Comparison of ENCODE assay signal across 1 cellular context in the genomic region with DNA sequence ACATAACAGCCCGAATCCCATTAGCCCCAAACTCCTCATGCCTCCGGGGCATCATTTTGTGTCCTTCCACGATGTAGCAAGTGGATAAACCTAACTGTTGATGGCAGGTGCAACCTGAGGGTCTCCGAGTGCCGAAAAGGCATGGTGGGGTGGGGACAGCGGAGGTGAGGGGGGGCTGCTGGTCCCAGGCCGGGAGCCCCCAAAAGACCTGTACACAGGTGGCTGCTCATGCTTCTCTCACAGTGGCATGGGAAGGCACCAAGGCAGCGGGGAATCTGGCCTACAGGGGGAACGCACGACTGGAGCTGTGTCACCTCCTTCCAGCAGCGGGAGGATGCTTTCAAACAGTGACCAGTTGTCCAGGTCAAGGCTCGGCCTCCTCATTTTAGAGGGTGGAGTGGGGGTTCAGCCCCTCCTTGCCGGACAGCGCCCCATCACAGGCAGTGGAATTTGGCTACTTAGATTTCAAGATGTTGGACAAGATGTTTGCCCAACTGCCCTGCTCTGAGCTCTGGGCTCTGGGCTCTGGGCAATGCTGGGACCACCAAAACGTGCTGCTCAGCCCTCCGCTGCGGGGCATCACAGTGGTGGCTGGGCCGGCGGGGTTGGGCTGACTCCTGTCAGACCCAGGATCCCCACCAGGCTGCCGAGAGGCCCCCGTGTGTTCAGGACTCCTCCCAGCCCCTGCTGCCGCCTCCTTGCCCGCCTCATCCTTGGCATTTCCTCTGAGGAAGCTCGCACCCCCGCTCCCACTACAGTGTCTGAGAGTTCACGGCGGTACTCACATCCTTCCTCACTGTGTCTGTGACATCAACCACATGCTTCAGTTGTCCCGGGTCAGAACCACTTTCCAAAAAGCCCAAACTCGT.
TF ChIP-seq lines count a peak whose summit lies in the region.

No MANE protein-coding gene starts in this region.

TF ChIP-seq in IMR-90, 13 proteins besides CTCF, POLR2A, EP300 and RAD21:
- TF ChIP-seq MXI1 (IDR thresholded peaks at IDR 0.05; ENCODE audit: borderline replicate concordance, low read depth, low read length) (no peak), SMC3 (IDR thresholded peaks at IDR 0.05; ENCODE audit: low read depth, low read length) (no peak), RFX5 (IDR thresholded peaks at IDR 0.05; ENCODE audit: low read depth, low read length) (no peak), CHD1 (IDR thresholded peaks at IDR 0.05; ENCODE audit: low read depth, low read length) (no peak), NFE2L2 (IDR thresholded peaks at IDR 0.05; ENCODE audit: low read depth, low read length) (no peak), CEBPB (IDR thresholded peaks at IDR 0.05; ENCODE audit: low read depth, low read length) (no peak), FOS (IDR thresholded peaks at IDR 0.05; ENCODE audit: low read depth, low read length) (no peak), RCOR1 (IDR thresholded peaks at IDR 0.05; ENCODE audit: insufficient replicate concordance, low read length) (no peak), MAFK (IDR thresholded peaks at IDR 0.05; ENCODE audit: low read depth, low read length) (no peak), BHLHE40 (IDR thresholded peaks at IDR 0.05; ENCODE audit: low read depth, low read length) (no peak), MAZ (IDR thresholded peaks at IDR 0.05; ENCODE audit: borderline replicate concordance, low read depth, low read length) (no peak)
- TF ChIP-seq, protein P1, sequence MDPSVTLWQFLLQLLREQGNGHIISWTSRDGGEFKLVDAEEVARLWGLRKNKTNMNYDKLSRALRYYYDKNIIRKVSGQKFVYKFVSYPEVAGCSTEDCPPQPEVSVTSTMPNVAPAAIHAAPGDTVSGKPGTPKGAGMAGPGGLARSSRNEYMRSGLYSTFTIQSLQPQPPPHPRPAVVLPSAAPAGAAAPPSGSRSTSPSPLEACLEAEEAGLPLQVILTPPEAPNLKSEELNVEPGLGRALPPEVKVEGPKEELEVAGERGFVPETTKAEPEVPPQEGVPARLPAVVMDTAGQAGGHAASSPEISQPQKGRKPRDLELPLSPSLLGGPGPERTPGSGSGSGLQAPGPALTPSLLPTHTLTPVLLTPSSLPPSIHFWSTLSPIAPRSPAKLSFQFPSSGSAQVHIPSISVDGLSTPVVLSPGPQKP (IDR thresholded peaks at IDR 0.05; ENCODE audit: borderline replicate concordance, low read depth, low read length), result no peak
- TF ChIP-seq, protein P2, sequence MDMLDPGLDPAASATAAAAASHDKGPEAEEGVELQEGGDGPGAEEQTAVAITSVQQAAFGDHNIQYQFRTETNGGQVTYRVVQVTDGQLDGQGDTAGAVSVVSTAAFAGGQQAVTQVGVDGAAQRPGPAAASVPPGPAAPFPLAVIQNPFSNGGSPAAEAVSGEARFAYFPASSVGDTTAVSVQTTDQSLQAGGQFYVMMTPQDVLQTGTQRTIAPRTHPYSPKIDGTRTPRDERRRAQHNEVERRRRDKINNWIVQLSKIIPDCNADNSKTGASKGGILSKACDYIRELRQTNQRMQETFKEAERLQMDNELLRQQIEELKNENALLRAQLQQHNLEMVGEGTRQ (IDR thresholded peaks at IDR 0.05; ENCODE audit: low read depth, low read length), result no peak
